ENCODE assay signal across 8 cellular contexts in the genomic region with DNA sequence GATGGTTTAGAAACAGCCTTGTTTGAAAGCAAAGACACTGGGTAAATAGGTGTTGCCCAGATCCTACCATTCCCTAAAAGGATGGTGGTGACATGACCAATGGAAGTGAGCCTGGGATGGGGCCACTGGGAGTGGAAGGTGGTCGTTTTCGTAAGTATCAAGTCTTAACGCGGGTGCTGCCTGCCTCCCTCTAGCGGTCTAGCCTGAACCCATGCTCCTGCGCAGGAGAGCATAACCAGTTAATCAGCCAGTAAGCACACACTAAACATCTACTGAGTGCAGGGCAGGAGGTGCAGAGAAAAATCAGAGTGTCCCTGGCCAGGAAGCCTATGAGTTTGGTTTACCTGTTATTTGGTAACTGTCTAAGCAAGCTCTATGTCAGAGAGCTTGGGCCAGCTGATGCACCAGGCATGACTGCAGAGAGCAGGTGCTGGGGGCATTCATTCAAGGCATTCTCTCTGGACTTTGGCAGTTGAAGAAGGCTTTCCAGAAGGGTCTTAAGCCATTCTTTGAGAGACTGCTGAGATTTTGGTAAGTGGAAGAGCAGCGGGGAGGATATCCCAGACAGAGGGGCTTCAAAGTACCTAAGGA. TPM values are rescaled to one million over a fixed set of nuclear protein-coding genes. Genes with fewer than 3 reads are reported as not detected.
A peak's percentile ranks its signal among the peaks of the same experiment; 100 is the strongest.
DNase-seq lines count a peak whose midpoint lies in the region; ATAC-seq and TF ChIP-seq lines count a peak whose summit lies in the region.

No MANE protein-coding gene starts in this region.

- peaks cover 7% of the 10 kb centered on the region; the same call in 1 of the 2 replicates for H3K27me3 Mint-ChIP-seq in WTC11 (ENCODE audit: low read depth)

- H3K9me3 Mint-ChIP-seq in WTC11, result no peaks in the 10 kb centered on the region

- peak; percentile 28; the same call in 1 of the 2 replicates for TF ChIP-seq CTCF in WTC11 (IDR thresholded peaks at IDR 0.05)

- H3K36me3 Mint-ChIP-seq in WTC11, result no peaks in the 10 kb centered on the region

- no peak for DNase-seq in Right ventricle myocardium superior
- no peak for DNase-seq in Right ventricle myocardium inferior (ENCODE audit: missing footprints)
- peak; percentile 70 for DNase-seq in WTC11 (ENCODE audit: low spot score)
- DNase-seq in head of caudate nucleus, result peak in 35 of 42 donors; percentile 9 to 73 (median 33)
- peak; percentile 35 for DNase-seq in stimulated activated CD8-positive, alpha-beta memory T cell treated with anti-CD3 and anti-CD28 coated beads, Interleukin-4, amount 100 ng/mL, for 48 hours
- DNase-seq in NCI-H2196 (lab: John Stamatoyannopoulos, UW; ENCODE audit: unreplicated experiment), result no peak
- DNase-seq in NCI-H187 treated with DMSO at 0.1 percent for 48 hours (lab: John Stamatoyannopoulos, UW), result no peak

- H3K4me1 Mint-ChIP-seq in WTC11, result 0 out of 2 replicates have a peak, but pooled peaks cover 3% of the 10 kb centered on the region

- ATAC-seq in Right ventricle myocardium superior (ENCODE audit: poor library complexity) (peak; percentile 36), Right ventricle myocardium inferior (no peak), WTC11 (peak; percentile 96), HG02642 (IDR thresholded peaks at IDR 0.05; ENCODE audit: poor library complexity, unreplicated experiment) (no peak)

- H3K4me3 Mint-ChIP-seq in WTC11, result no peak overlapping the region

- POLR2A ChIA-PET in WTC11 (lab: Charles Lee), result no interaction called here

- intact Hi-C loops in Right ventricle myocardium superior (cut with DNase I), result no loop called here
- intact Hi-C loops in Right ventricle myocardium inferior (cut with DNase I), result no loop called here
- intact Hi-C loops in head of caudate nucleus (cut with DNase I), result no loop called here

- CTCF ChIA-PET in WTC11 (lab: Charles Lee), result interaction anchor here (0.5 to 1.1 kb wide), 5 partner anchors 9 to 857 kb away, joined by 3 to 4 read pairs (median 3); no protein-coding TSS in a partner anchor

- H3K27ac Mint-ChIP-seq in WTC11, result no peak overlapping the region

TF ChIP-seq in WTC11, 78 proteins besides CTCF, POLR2A, EP300 and RAD21:
- TF ChIP-seq JAZF1 (CRISPR knock-in tag; IDR thresholded peaks at IDR 0.05), result no peak
- no peak for TF ChIP-seq NFE2L1 (CRISPR knock-in tag; IDR thresholded peaks at IDR 0.05)
- TF ChIP-seq FOXK1 (CRISPR knock-in tag; IDR thresholded peaks at IDR 0.05), result no peak
- TF ChIP-seq, protein P1, sequence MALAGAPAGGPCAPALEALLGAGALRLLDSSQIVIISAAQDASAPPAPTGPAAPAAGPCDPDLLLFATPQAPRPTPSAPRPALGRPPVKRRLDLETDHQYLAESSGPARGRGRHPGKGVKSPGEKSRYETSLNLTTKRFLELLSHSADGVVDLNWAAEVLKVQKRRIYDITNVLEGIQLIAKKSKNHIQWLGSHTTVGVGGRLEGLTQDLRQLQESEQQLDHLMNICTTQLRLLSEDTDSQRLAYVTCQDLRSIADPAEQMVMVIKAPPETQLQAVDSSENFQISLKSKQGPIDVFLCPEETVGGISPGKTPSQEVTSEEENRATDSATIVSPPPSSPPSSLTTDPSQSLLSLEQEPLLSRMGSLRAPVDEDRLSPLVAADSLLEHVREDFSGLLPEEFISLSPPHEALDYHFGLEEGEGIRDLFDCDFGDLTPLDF (CRISPR knock-in tag; IDR thresholded peaks at IDR 0.05), result no peak
- TF ChIP-seq, protein P2, sequence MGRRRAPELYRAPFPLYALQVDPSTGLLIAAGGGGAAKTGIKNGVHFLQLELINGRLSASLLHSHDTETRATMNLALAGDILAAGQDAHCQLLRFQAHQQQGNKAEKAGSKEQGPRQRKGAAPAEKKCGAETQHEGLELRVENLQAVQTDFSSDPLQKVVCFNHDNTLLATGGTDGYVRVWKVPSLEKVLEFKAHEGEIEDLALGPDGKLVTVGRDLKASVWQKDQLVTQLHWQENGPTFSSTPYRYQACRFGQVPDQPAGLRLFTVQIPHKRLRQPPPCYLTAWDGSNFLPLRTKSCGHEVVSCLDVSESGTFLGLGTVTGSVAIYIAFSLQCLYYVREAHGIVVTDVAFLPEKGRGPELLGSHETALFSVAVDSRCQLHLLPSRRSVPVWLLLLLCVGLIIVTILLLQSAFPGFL (CRISPR knock-in tag; IDR thresholded peaks at IDR 0.05; ENCODE audit: borderline replicate concordance), result no peak
- TF ChIP-seq CREM (CRISPR knock-in tag; IDR thresholded peaks at IDR 0.05), result no peak
- TF ChIP-seq ZNF423 (CRISPR knock-in tag; IDR thresholded peaks at IDR 0.05), result no peak
- no peak for TF ChIP-seq NR3C1 (CRISPR knock-in tag; conservative IDR thresholded peaks at IDR 0.05; ENCODE audit: low read depth)
- no peak for TF ChIP-seq ELF4 (CRISPR knock-in tag; IDR thresholded peaks at IDR 0.05; ENCODE audit: low read depth)
- TF ChIP-seq, protein P3, sequence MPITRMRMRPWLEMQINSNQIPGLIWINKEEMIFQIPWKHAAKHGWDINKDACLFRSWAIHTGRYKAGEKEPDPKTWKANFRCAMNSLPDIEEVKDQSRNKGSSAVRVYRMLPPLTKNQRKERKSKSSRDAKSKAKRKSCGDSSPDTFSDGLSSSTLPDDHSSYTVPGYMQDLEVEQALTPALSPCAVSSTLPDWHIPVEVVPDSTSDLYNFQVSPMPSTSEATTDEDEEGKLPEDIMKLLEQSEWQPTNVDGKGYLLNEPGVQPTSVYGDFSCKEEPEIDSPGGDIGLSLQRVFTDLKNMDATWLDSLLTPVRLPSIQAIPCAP (CRISPR knock-in tag; IDR thresholded peaks at IDR 0.05), result no peak
- TF ChIP-seq, protein P4, sequence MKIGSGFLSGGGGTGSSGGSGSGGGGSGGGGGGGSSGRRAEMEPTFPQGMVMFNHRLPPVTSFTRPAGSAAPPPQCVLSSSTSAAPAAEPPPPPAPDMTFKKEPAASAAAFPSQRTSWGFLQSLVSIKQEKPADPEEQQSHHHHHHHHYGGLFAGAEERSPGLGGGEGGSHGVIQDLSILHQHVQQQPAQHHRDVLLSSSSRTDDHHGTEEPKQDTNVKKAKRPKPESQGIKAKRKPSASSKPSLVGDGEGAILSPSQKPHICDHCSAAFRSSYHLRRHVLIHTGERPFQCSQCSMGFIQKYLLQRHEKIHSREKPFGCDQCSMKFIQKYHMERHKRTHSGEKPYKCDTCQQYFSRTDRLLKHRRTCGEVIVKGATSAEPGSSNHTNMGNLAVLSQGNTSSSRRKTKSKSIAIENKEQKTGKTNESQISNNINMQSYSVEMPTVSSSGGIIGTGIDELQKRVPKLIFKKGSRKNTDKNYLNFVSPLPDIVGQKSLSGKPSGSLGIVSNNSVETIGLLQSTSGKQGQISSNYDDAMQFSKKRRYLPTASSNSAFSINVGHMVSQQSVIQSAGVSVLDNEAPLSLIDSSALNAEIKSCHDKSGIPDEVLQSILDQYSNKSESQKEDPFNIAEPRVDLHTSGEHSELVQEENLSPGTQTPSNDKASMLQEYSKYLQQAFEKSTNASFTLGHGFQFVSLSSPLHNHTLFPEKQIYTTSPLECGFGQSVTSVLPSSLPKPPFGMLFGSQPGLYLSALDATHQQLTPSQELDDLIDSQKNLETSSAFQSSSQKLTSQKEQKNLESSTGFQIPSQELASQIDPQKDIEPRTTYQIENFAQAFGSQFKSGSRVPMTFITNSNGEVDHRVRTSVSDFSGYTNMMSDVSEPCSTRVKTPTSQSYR (CRISPR knock-in tag; IDR thresholded peaks at IDR 0.05), result no peak
- TF ChIP-seq NFYB (CRISPR knock-in tag; conservative IDR thresholded peaks at IDR 0.05; ENCODE audit: low read depth), result no peak
- TF ChIP-seq, protein P5, sequence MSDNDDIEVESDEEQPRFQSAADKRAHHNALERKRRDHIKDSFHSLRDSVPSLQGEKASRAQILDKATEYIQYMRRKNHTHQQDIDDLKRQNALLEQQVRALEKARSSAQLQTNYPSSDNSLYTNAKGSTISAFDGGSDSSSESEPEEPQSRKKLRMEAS (CRISPR knock-in tag; IDR thresholded peaks at IDR 0.05), result no peak
- TF ChIP-seq TP53 (CRISPR knock-in tag; IDR thresholded peaks at IDR 0.05), result no peak
- no peak for TF ChIP-seq EMX1 (CRISPR knock-in tag; IDR thresholded peaks at IDR 0.05)

RNA-seq across cellular contexts. Expression of a gene that starts 0.9 kb away (rescaled TPM):
- total RNA-seq in Right ventricle myocardium superior (1.7 TPM), Right ventricle myocardium inferior (1.8 TPM), WTC11 (2021) (0.14 to 0.15 TPM in 2 of 3 replicates, not detected in the other)

Comparison
In these comparisons a context has a peak if more than half of its experiments do, and no peak if none do; other contexts are left out.
1. ATAC-seq: peak in Right ventricle myocardium superior (single experiment) and WTC11 (single experiment); none in Right ventricle myocardium inferior (single experiment) and HG02642 (single experiment).
2. DNase-seq: peak in WTC11 (single experiment), head of caudate nucleus (35 of 42) and stimulated activated CD8-positive, alpha-beta memory T cell treated with anti-CD3 and anti-CD28 coated beads, Interleukin-4, amount 100 ng/mL, for 48 hours (single experiment); none in Right ventricle myocardium superior (single experiment), Right ventricle myocardium inferior (single experiment), NCI-H2196 (single experiment) and NCI-H187 treated with DMSO at 0.1 percent for 48 hours (single experiment).